ENCODE assay signal across 2 cellular contexts in genomic region chr10:123678376-123678775, GRCh38.
TF ChIP-seq lines count a peak whose summit lies in the region.

No MANE protein-coding gene starts in this region.

TF ChIP-seq in HCT116, 20 proteins besides CTCF, POLR2A, EP300 and RAD21 (continued from another document):
- TF ChIP-seq ZBTB33 (IDR thresholded peaks at IDR 0.05; ENCODE audit: extremely low read depth, insufficient replicate concordance, low read length): no peak
- no peak for TF ChIP-seq CEBPB (IDR thresholded peaks at IDR 0.05; ENCODE audit: low read depth)
- TF ChIP-seq TCF7L2 (IDR thresholded peaks at IDR 0.05; ENCODE audit: borderline replicate concordance, extremely low read depth, insufficient read depth, insufficient read length): no peak
- no peak for TF ChIP-seq SIN3A (IDR thresholded peaks at IDR 0.05; ENCODE audit: low read depth)
- no peak for TF ChIP-seq CBX3 (IDR thresholded peaks at IDR 0.05; ENCODE audit: low read depth)
- no peak for TF ChIP-seq SRF (IDR thresholded peaks at IDR 0.05; ENCODE audit: low read depth)
- TF ChIP-seq MAX (IDR thresholded peaks at IDR 0.05): no peak
- no peak for TF ChIP-seq POLR2AphosphoS5 (IDR thresholded peaks at IDR 0.05; ENCODE audit: low read depth, low read length)
- no peak for TF ChIP-seq YY1 (IDR thresholded peaks at IDR 0.05; ENCODE audit: extremely low read depth, insufficient replicate concordance, low read depth, low read length)
- TF ChIP-seq ATF3 (IDR thresholded peaks at IDR 0.05): no peak
- no peak for TF ChIP-seq FOSL1 (IDR thresholded peaks at IDR 0.05; ENCODE audit: low read depth)

TF ChIP-seq in WTC11, 78 proteins besides CTCF, POLR2A, EP300 and RAD21 (continued from another document):
- TF ChIP-seq ARID4B (CRISPR knock-in tag; IDR thresholded peaks at IDR 0.05; ENCODE audit: borderline replicate concordance) (no peak), E2F4 (CRISPR knock-in tag; IDR thresholded peaks at IDR 0.05; ENCODE audit: borderline replicate concordance, low read depth) (no peak), FOXJ3 (CRISPR knock-in tag; IDR thresholded peaks at IDR 0.05; ENCODE audit: borderline replicate concordance) (no peak)
